ENCODE assay signal across 22 cellular contexts in the genomic region with DNA sequence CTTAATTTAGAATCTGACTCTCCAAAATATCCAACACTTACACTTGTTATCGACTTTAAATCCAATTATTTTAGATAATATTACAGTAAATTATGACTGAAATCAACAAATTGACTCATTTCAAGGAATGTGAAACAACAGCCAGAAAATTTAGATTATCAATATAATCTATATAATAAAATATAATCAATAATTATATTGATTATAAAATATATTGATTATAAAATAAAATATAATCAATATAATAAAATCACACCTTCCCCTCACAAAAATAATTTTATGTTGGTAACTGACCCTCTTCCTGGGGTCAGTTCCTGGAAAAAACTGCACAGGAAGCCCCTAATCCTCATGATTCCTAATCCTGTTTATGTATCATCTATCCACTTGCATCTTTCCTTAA.
DNase-seq lines count a peak whose midpoint lies in the region; ATAC-seq, FAIRE-seq and TF ChIP-seq lines count a peak whose summit lies in the region.
"Had no signal": no experiment of that assay in that cellular context is flagged by ENCODE, and none has a peak within 500 bp of the region (broad histone marks: within the 10 kb centered on the region; RNA-seq: fewer than 3 reads in every experiment).

No MANE protein-coding gene starts in this region.

- H3K9me2 ChIP-seq in PC-9 (ENCODE audit: insufficient read depth) = no peaks in the 10 kb centered on the region; the same call in 1 of the 2 replicates

- CTCF ChIA-PET in A673 (lab: Charles Lee) (no interaction called here), PC-9 (lab: Charles Lee) (no interaction called here)

- H3K27me3 ChIP-seq in A673 (replicated peaks; ENCODE audit: insufficient read depth, low read depth, low read length, poor library complexity) = no peaks in the 10 kb centered on the region
- no peaks in the 10 kb centered on the region for H3K27me3 ChIP-seq in PC-9 (ENCODE audit: insufficient read depth, low read depth)
- no peaks in the 10 kb centered on the region for H3K27me3 ChIP-seq in skeletal muscle tissue (ENCODE audit: control insufficient read depth in 3 of 3, insufficient read depth in 3 of 3, low read length in 3 of 3)
- H3K27me3 ChIP-seq in mesendoderm (ENCODE audit: insufficient read depth, low read length, poor library complexity) = no peaks in the 10 kb centered on the region
- H3K27me3 ChIP-seq: body of pancreas had no signal

- H2AFZ ChIP-seq in PC-9 = no peak overlapping the region

- 100% methylated on average over 1 of the region's 1 CpG for WGBS in mesendoderm (ENCODE audit: extremely low coverage, insufficient coverage, low lambda C conversion rate)

- H3K27ac ChIP-seq in A673 (ENCODE audit: low read depth, low read length, poor library complexity, severe bottlenecking) = peak overlapping the region; percentile 41
- H3K27ac ChIP-seq in PC-9 = peak overlapping the region; percentile 92
- no peak overlapping the region for H3K27ac ChIP-seq in kidney (ENCODE audit: low read depth in 2 of 2, low read length in 2 of 2)
- H3K27ac ChIP-seq in skeletal muscle tissue (ENCODE audit: low read depth, low read length) = peak overlapping the region; percentile 67
- no peak overlapping the region for H3K27ac ChIP-seq in mesendoderm (ENCODE audit: low read depth, low read length)

- peaks cover 55% of the 10 kb centered on the region for H3F3A ChIP-seq in PC-9 (ENCODE audit: insufficient read depth, low read depth)

- H4K8ac ChIP-seq in mesendoderm (ENCODE audit: low read depth, low read length) = no peak overlapping the region

- H3K4me3 ChIP-seq in A673 (ENCODE audit: low read depth, low read length, poor library complexity, severe bottlenecking) (no peak overlapping the region), PC-9 (no peak overlapping the region), kidney (ENCODE audit: low read length in 2 of 2) (no peak overlapping the region), skeletal muscle tissue (ENCODE audit: low read length in 3 of 3) (no peak overlapping the region), mesendoderm (ENCODE audit: low read length) (no peak overlapping the region)
- H3K4me3 ChIP-seq: body of pancreas, coronary artery, GM12878, skin epidermis had no signal

- H3K4me2 ChIP-seq in PC-9 (no peak overlapping the region), mesendoderm (ENCODE audit: low read length) (no peak overlapping the region)

- intact Hi-C loops in A673 (cut with micrococcal nuclease; ENCODE audit: unreplicated experiment) = no loop called here
- intact Hi-C loops in PC-9 (cut with micrococcal nuclease; ENCODE audit: unreplicated experiment) = no loop called here
- intact Hi-C loops in kidney (cut with DNase I) = no loop called here

- H2AK5ac ChIP-seq in mesendoderm (ENCODE audit: low read length) = no peak overlapping the region

- DNase-seq in A673 (ENCODE audit: low spot score) (no peak), PC-9 (no peak), kidney (no peak), mesendoderm (no peak), hypothalamus (lab: John Stamatoyannopoulos, UW) (no peak)
- DNase-seq: activated CD4-positive, alpha-beta T cell treated with anti-CD3 and anti-CD28 coated beads, Interleukin-2, amount 10 ng/mL, durations not matched to agents 24 days and 14 days; activated CD8-positive, alpha-beta memory T cell treated with anti-CD3 and anti-CD28 coated beads, Interleukin-2, amount 10 ng/mL, durations not matched to agents 7 days and 5 days; activated naive CD8-positive, alpha-beta T cell treated with anti-CD3 and anti-CD28 coated beads for 36 hours; body of pancreas; CD4-positive, alpha-beta T cell; NCI-H1436; NCI-H2171; NCI-H69; nephron progenitor cell; SIG-M5; stimulated activated CD4-positive, alpha-beta T cell treated with anti-CD3 and anti-CD28 coated beads, Interleukin-4, amount 100 ng/mL, for 1 hour had no signal

- no peak overlapping the region for H3K4ac ChIP-seq in mesendoderm (ENCODE audit: low read depth, low read length)

- H3K9me3 ChIP-seq in A673 (ENCODE audit: low read depth, low read length, poor library complexity, severe bottlenecking) = no peaks in the 10 kb centered on the region
- peaks cover 12% of the 10 kb centered on the region; the same call in 1 of the 2 replicates for H3K9me3 ChIP-seq in PC-9 (ENCODE audit: insufficient read depth, low read depth)
- H3K9me3 ChIP-seq in kidney (ENCODE audit: control insufficient read depth in 1 of 2, low read length in 2 of 2) = no peaks in the 10 kb centered on the region
- no peaks in the 10 kb centered on the region for H3K9me3 ChIP-seq in skeletal muscle tissue (ENCODE audit: control insufficient read depth in 3 of 3, low read length in 3 of 3)
- H3K9me3 ChIP-seq: body of pancreas had no signal

- H2BK120ac ChIP-seq in mesendoderm (ENCODE audit: low read depth, low read length) = no peak overlapping the region

- H3K79me1 ChIP-seq in mesendoderm (ENCODE audit: low read length) = no peaks in the 10 kb centered on the region

- ATAC-seq in GM21381 (IDR thresholded peaks at IDR 0.05; ENCODE audit: unreplicated experiment) = no peak
- no peak for ATAC-seq in HG03521 (IDR thresholded peaks at IDR 0.05; ENCODE audit: unreplicated experiment)
- ATAC-seq: activated CD8-positive, alpha-beta memory T cell treated with anti-CD3 and anti-CD28 coated beads, Interleukin-2, amount 10 ng/mL, durations not matched to agents 7 days and 5 days had no signal

- H3K36me3 ChIP-seq in A673 (ENCODE audit: insufficient read depth, low read length, poor library complexity, severe bottlenecking) (no peaks in the 10 kb centered on the region), PC-9 (ENCODE audit: low read depth) (no peaks in the 10 kb centered on the region), kidney (ENCODE audit: control insufficient read depth in 1 of 2, insufficient read depth in 2 of 2, low read length in 2 of 2) (no peaks in the 10 kb centered on the region), skeletal muscle tissue (ENCODE audit: control insufficient read depth in 3 of 3, insufficient read depth in 3 of 3, low read length in 3 of 3) (no peaks in the 10 kb centered on the region), mesendoderm (ENCODE audit: control insufficient read depth, insufficient read depth, low read length) (no peaks in the 10 kb centered on the region)

- no peak overlapping the region for H3K56ac ChIP-seq in mesendoderm (ENCODE audit: low read length)

- no peaks in the 10 kb centered on the region for H4K20me1 ChIP-seq in PC-9 (ENCODE audit: insufficient read depth)

- H3K4me1 ChIP-seq in A673 (ENCODE audit: insufficient read depth, low read length, poor library complexity, severe bottlenecking) (peaks cover 26% of the 10 kb centered on the region), PC-9 (replicated peaks; ENCODE audit: insufficient read depth) (peaks cover 83% of the 10 kb centered on the region), kidney (ENCODE audit: control insufficient read depth in 1 of 2, insufficient read depth in 1 of 2, low read depth in 1 of 2, low read length in 2 of 2) (peaks cover 10 to 24% of the 10 kb centered on the region in 2 donors), skeletal muscle tissue (ENCODE audit: control insufficient read depth in 3 of 3, insufficient read depth in 3 of 3, low read length in 3 of 3) (peaks cover 3 to 11% (median 9%) of the 10 kb centered on the region in 3 donors), mesendoderm (ENCODE audit: control insufficient read depth, low read depth, low read length) (no peaks in the 10 kb centered on the region)

- no peak overlapping the region for H2BK15ac ChIP-seq in mesendoderm (replicated peaks; ENCODE audit: low read depth)

- TF ChIP-seq CTCF in A673 (conservative IDR thresholded peaks at IDR 0.05; ENCODE audit: low read depth, low read length) (no peak), PC-9 (conservative IDR thresholded peaks at IDR 0.05) (no peak), kidney (IDR thresholded peaks at IDR 0.05; ENCODE audit: borderline replicate concordance, extremely low read depth, insufficient read depth) (no peak)

- no peak overlapping the region for H3K23ac ChIP-seq in mesendoderm (ENCODE audit: low read length)

- H3K79me2 ChIP-seq in PC-9 (ENCODE audit: low read depth) (no peaks in the 10 kb centered on the region), mesendoderm (ENCODE audit: control insufficient read depth, insufficient read depth, low read length) (no peaks in the 10 kb centered on the region)

- H2BK5ac ChIP-seq in mesendoderm (ENCODE audit: low read length) = no peak overlapping the region

- no peak overlapping the region for H3K9ac ChIP-seq in kidney (ENCODE audit: low read length in 2 of 2)
- no peak overlapping the region for H3K9ac ChIP-seq in skeletal muscle tissue (ENCODE audit: low read depth in 1 of 3, low read length in 3 of 3)
- H3K9ac ChIP-seq in mesendoderm (ENCODE audit: low read length) = no peak overlapping the region

- BruUV-seq in A673 (replicated peaks; lab: Mats Ljungman, UMichigan) (no TSS peak), PC-9 (replicated peaks; lab: Mats Ljungman, UMichigan) (no TSS peak)

- POLR2A ChIA-PET in A673 (lab: Charles Lee; ENCODE audit: low non-redundant PET) = no interaction called here
- POLR2A ChIA-PET in PC-9 (lab: Charles Lee; ENCODE audit: unreplicated experiment) = no interaction called here

- peak; percentile 70 for FAIRE-seq in kidney (lab: Jason Lieb, UNC)
- FAIRE-seq: GM12878 had no signal

- no peak overlapping the region for H4K5ac ChIP-seq in mesendoderm (ENCODE audit: low read length)

- no peak overlapping the region for H3K18ac ChIP-seq in mesendoderm (ENCODE audit: low read length)

Comparison
In these comparisons a context has a peak if more than half of its experiments do, and no peak if none do; other contexts are left out.
1. H3K27ac ChIP-seq: peak in A673 (single experiment), PC-9 (single experiment) and skeletal muscle tissue (single experiment); none in kidney (0 of 2) and mesendoderm (single experiment).